ENCODE assay signal across 21 cellular contexts in genomic region chr2:73699437-73699836, GRCh38. TPM values are rescaled to one million over a fixed set of nuclear protein-coding genes. Genes with fewer than 3 reads are reported as not detected.
DNase-seq lines count a peak whose midpoint lies in the region; ATAC-seq, FAIRE-seq and TF ChIP-seq lines count a peak whose summit lies in the region.
"Had no signal": no experiment of that assay in that cellular context is flagged by ENCODE, and none has a peak within 500 bp of the region (broad histone marks: within the 10 kb centered on the region; RNA-seq: fewer than 3 reads in every experiment).

No MANE protein-coding gene starts in this region.

- H3K36me3 ChIP-seq in HCT116 (ENCODE audit: control insufficient read depth in 1 of 2, insufficient read depth in 2 of 2, low read length in 2 of 2): no peaks in the 10 kb centered on the region
- H3K36me3 ChIP-seq: BE2C had no signal

- DNase-seq in A549 (ENCODE audit: low read depth in 1 of 2, low spot score in 1 of 2) (no peak), HCT116 (ENCODE audit: low read depth, low spot score) (no peak), pons (ENCODE audit: low spot score) (no peak), occipital lobe (lab: John Stamatoyannopoulos, UW) (no peak), right cardiac atrium (no peak), NCI-H1105 (lab: John Stamatoyannopoulos, UW) (no peak)
- DNase-seq: ACHN; BE2C; C1 segment of cervical spinal cord; CD4-positive, alpha-beta T cell; DMS79; GDM1; H9; KG1 had no signal

- no peaks in the 10 kb centered on the region for H3K36me3 Mint-ChIP-seq in dendritic cell treated with granulocyte-macrophage colony-stimulating factor and Interleukin-4, amounts not matched to agents 40 ng/mL and 50 ng/mL, for 4 days (ENCODE audit: low read depth)

- no peak for TF ChIP-seq RAD21 in A549 (conservative IDR thresholded peaks at IDR 0.05 in 1 of 2, IDR thresholded peaks at IDR 0.05 in 1 of 2)
- TF ChIP-seq RAD21 in HCT116 (IDR thresholded peaks at IDR 0.05; ENCODE audit: low read depth): no peak

- no peak overlapping the region for H3K9ac ChIP-seq in HCT116 (ENCODE audit: low read length)

- BruUV-seq in HCT116 (replicated peaks; lab: Mats Ljungman, UMichigan): no TSS peak

- no peak overlapping the region for H3K4me2 ChIP-seq in A549
- H3K4me2 ChIP-seq in HCT116 (ENCODE audit: low read length): no peak overlapping the region

- H3K27ac ChIP-seq in A549 (no peak overlapping the region), HCT116 (ENCODE audit: low read depth, low read length) (no peak overlapping the region), VCaP (peak overlapping the region; percentile 75), right cardiac atrium (ENCODE audit: low read length) (no peak overlapping the region)

- H3K9me3 Mint-ChIP-seq in dendritic cell treated with granulocyte-macrophage colony-stimulating factor and Interleukin-4, amounts not matched to agents 40 ng/mL and 50 ng/mL, for 4 days: no peaks in the 10 kb centered on the region
- H3K9me3 Mint-ChIP-seq: CD4-positive, alpha-beta T cell had no signal

- FAIRE-seq in A549 (lab: Jason Lieb, UNC): no peak
- FAIRE-seq: H1 had no signal

- no peak for TF ChIP-seq EP300 in A549 (IDR thresholded peaks at IDR 0.05)

- no peaks in the 10 kb centered on the region for H4K20me1 ChIP-seq in HCT116 (ENCODE audit: insufficient read depth)

- no peaks in the 10 kb centered on the region for H3K79me2 ChIP-seq in HCT116 (ENCODE audit: insufficient read depth, low read length)

- H3K9me2 ChIP-seq in HCT116 (ENCODE audit: insufficient read depth): no peaks in the 10 kb centered on the region

- no peak overlapping the region for H3K4me3 ChIP-seq in A549
- H3K4me3 ChIP-seq in HCT116 (replicated peaks in 1 of 2; ENCODE audit: low read depth in 1 of 2, low read length in 2 of 2): no peak overlapping the region
- H3K4me3 ChIP-seq in right cardiac atrium (ENCODE audit: low read length): no peak overlapping the region

- TF ChIP-seq POLR2A in A549 (IDR thresholded peaks at IDR 0.05; ENCODE audit: low read length) (no peak), HCT116 (IDR thresholded peaks at IDR 0.05; ENCODE audit: borderline replicate concordance, extremely low read depth, insufficient read depth, insufficient read length) (no peak)

- H3K9me3 ChIP-seq in A549 (peaks cover 11% of the 10 kb centered on the region; the same call in 1 of the 3 replicates), HCT116 (ENCODE audit: control insufficient read depth in 1 of 2, insufficient read depth in 1 of 2, low read depth in 1 of 2, low read length in 2 of 2) (0 out of 4 replicates have a peak, but pooled peaks cover 0 to 3% of the 10 kb centered on the region in 2 experiments), right cardiac atrium (ENCODE audit: control insufficient read depth, low read length) (no peaks in the 10 kb centered on the region)
- H3K9me3 ChIP-seq: BE2C had no signal

- H3K4me1 Mint-ChIP-seq in dendritic cell treated with granulocyte-macrophage colony-stimulating factor and Interleukin-4, amounts not matched to agents 40 ng/mL and 50 ng/mL, for 4 days (ENCODE audit: low read depth): peaks cover 58% of the 10 kb centered on the region
- H3K4me1 Mint-ChIP-seq: H9 had no signal

- POLR2A ChIA-PET in A549 (lab: Yijun Ruan, JAX) (interaction anchor here (0.6 kb wide), 1 partner anchor 38 kb away, joined by 3 read pairs; the partner anchor contains the start of gene TPRKB), HCT116 (lab: Charles Lee) (no interaction called here)

- CTCF ChIA-PET in A549 (lab: Yijun Ruan, JAX): interaction anchor here (0.6 to 1.8 kb wide), 2 partner anchors 19 to 72 kb away, joined by 3 to 4 read pairs; no protein-coding TSS in a partner anchor
- CTCF ChIA-PET in HCT116 (lab: Charles Lee): no interaction called here

- H3K4me1 ChIP-seq in A549: no peaks in the 10 kb centered on the region
- no peaks in the 10 kb centered on the region for H3K4me1 ChIP-seq in HCT116 (ENCODE audit: control insufficient read depth in 1 of 2, insufficient read depth in 2 of 2, low read length in 2 of 2)
- no peaks in the 10 kb centered on the region for H3K4me1 ChIP-seq in right cardiac atrium (ENCODE audit: control insufficient read depth, insufficient read depth, low read length)
- H3K4me1 ChIP-seq: BE2C had no signal

- RAD21 ChIA-PET in HCT116 (lab: Charles Lee; ENCODE audit: low non-redundant PET in 1 of 2, low total read pairs in 2 of 2, uncharacterized antibody in 2 of 2, unreplicated experiment in 2 of 2): no interaction called here

- WGBS in A549 (ENCODE audit: missing lambda C conversion rate): 42% methylated on average over 3 of the region's 3 CpGs
- 93% methylated on average over 3 of the region's 3 CpGs for WGBS in right cardiac atrium

- peak overlapping the region; percentile 86 for H3K27ac Mint-ChIP-seq in dendritic cell treated with granulocyte-macrophage colony-stimulating factor and Interleukin-4, amounts not matched to agents 40 ng/mL and 50 ng/mL, for 4 days
- H3K27ac Mint-ChIP-seq: CD4-positive, alpha-beta T cell; H9 had no signal

- H3K27me3 Mint-ChIP-seq in dendritic cell treated with granulocyte-macrophage colony-stimulating factor and Interleukin-4, amounts not matched to agents 40 ng/mL and 50 ng/mL, for 4 days: peaks cover 1% of the 10 kb centered on the region

- ATAC-seq in A549: no peak
- ATAC-seq in HCT116: no peak
- ATAC-seq in right cardiac atrium: no peak

- no peaks in the 10 kb centered on the region for H3K27me3 ChIP-seq in HCT116 (ENCODE audit: insufficient read depth, low read length)
- no peaks in the 10 kb centered on the region for H3K27me3 ChIP-seq in right cardiac atrium (ENCODE audit: control insufficient read depth, insufficient read depth)
- H3K27me3 ChIP-seq: BE2C had no signal

- intact Hi-C loops in HCT116 (cut with micrococcal nuclease): no loop called here
- intact Hi-C loops in dendritic cell treated with granulocyte-macrophage colony-stimulating factor and Interleukin-4, amounts not matched to agents 40 ng/mL and 50 ng/mL, for 4 days (cut with micrococcal nuclease): no loop called here
- intact Hi-C loops in right cardiac atrium (cut with DNase I): no loop called here

- H3K4me3 Mint-ChIP-seq in dendritic cell treated with granulocyte-macrophage colony-stimulating factor and Interleukin-4, amounts not matched to agents 40 ng/mL and 50 ng/mL, for 4 days: no peak overlapping the region
- H3K4me3 Mint-ChIP-seq: CD4-positive, alpha-beta T cell; H9 had no signal

- no peak overlapping the region for H2AFZ ChIP-seq in HCT116 (ENCODE audit: low read depth, low read length, poor library complexity, severe bottlenecking)

- TF ChIP-seq CTCF in A549 (IDR thresholded peaks at IDR 0.05) (no peak), HCT116 (IDR thresholded peaks at IDR 0.05 in 2 of 3, conservative IDR thresholded peaks at IDR 0.05 in 1 of 3; ENCODE audit: borderline replicate concordance in 1 of 3, insufficient read depth in 1 of 3, low read depth in 2 of 3, low read length in 2 of 3) (no peak), VCaP (conservative IDR thresholded peaks at IDR 0.05) (no peak)

TF ChIP-seq in HCT116, 20 proteins besides CTCF, POLR2A, EP300 and RAD21 (continues in another document):
- no peak for TF ChIP-seq EZH2phosphoT487 (IDR thresholded peaks at IDR 0.05; ENCODE audit: borderline replicate concordance)
- TF ChIP-seq REST (IDR thresholded peaks at IDR 0.05; ENCODE audit: low read depth): peak; percentile 28; the same call in 1 of the 2 replicates
- TF ChIP-seq MAX (IDR thresholded peaks at IDR 0.05): no peak

RNA-seq across cellular contexts. Expression of gene TPRKB, which starts 37.7 kb away (rescaled TPM):
- polyA plus RNA-seq in A549 (2011; rRNA removed) (97.4 and 115 TPM in 2 replicates), A549 (2017; fragmentation: RNase III; extraction: RNeasy Plus Mini Kit Qiagen cat#74134 plus additional on column Dnase treatment) (138 to 167 TPM (median 144 TPM) in 3 replicates), right cardiac atrium (74.1 TPM)
- 54.2 and 58.5 TPM in 2 replicates for polyA plus RNA-seq in A549 (2012; cell fraction: cytosol; rRNA removed)
- 10.9 and 20.6 TPM in 2 replicates for polyA plus RNA-seq in A549 (2012; cell fraction: nucleus; rRNA removed)
- polyA minus RNA-seq in A549 (2011; rRNA and poly(A)+ RNA removed): 7.8 and 9.1 TPM in 2 replicates
- total RNA-seq in HCT116 (2021; ENCODE audit: unreplicated experiment) (42.5 TPM), occipital lobe (40.2 TPM), right cardiac atrium (10 to 100 TPM; 19.2 to 30.2 (median 26.2) TPM)
- polyA plus RNA-seq in HCT116 (2012): 29.3 and 45.8 TPM in 2 replicates

RNA-seq across cellular contexts. Expression of gene NAT8, which starts 57.2 kb away (rescaled TPM):
- not detected in 2 replicates for polyA plus RNA-seq in A549 (2011; rRNA removed)
- 0.06 and 0.07 TPM in 2 replicates for polyA plus RNA-seq in A549 (2012; cell fraction: cytosol; rRNA removed)
- not detected in 2 replicates for polyA plus RNA-seq in A549 (2012; cell fraction: nucleus; rRNA removed)
- polyA plus RNA-seq in A549 (2017; fragmentation: RNase III; extraction: RNeasy Plus Mini Kit Qiagen cat#74134 plus additional on column Dnase treatment): not detected in 3 replicates
- polyA minus RNA-seq in A549 (2011; rRNA and poly(A)+ RNA removed): not detected in 2 replicates
- total RNA-seq in HCT116 (2021; ENCODE audit: unreplicated experiment): not detected
- polyA plus RNA-seq in HCT116 (2012): not detected in 2 replicates
- not detected for total RNA-seq in occipital lobe
- not detected for total RNA-seq in right cardiac atrium
- polyA plus RNA-seq in right cardiac atrium: not detected
- total RNA-seq: A172; CD4-positive, alpha-beta T cell; Daoy; H1; H9; HT1080; IMR-90 had no signal
- polyA plus RNA-seq: H1, IMR-90 had no signal

Comparison
In these comparisons a context has a peak if more than half of its experiments do, and no peak if none do; other contexts are left out.
1. Of the 6 proteins assayed by ChIP-seq in both A549 and HCT116: peak only in A549: none; only in HCT116: none; in both: REST; in neither: 5.